29 cellular contexts compared by ENCODE assay signal in the genomic region with DNA sequence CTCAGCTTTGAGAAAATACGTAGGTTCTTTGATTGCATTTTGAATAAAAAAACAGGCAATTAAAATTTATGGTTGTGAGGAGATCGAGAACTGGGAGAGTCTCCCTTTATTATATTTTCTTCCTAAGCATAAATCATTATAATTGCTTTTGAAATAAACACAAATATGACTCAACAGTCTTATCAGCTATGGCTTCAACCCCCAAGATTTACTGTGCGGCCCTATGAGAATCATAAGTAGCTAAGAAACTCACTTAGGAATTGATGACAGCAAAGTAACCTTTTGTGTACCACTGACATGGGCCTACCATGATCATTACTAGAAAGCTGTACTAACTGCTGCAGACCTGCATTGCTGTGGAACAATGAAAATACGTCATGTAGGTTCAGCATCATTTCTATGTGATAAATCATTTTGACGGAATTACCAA. TPM values are rescaled to one million over a fixed set of nuclear protein-coding genes. Genes with fewer than 3 reads are reported as not detected.
"Had no signal": no experiment of that assay in that cellular context is flagged by ENCODE, and none has a peak within 500 bp of the region (broad histone marks: within the 10 kb centered on the region; RNA-seq: fewer than 3 reads in every experiment).

No MANE protein-coding gene starts in this region.

- H3K36me3 ChIP-seq: ascending aorta, Peyer's patch, SJCRH30 had no signal

- H3K9me3 Mint-ChIP-seq: WTC11 had no signal

- FAIRE-seq: bronchial epithelial cell had no signal

- H3K27me3 ChIP-seq: ascending aorta, body of pancreas, Peyer's patch, SJCRH30 had no signal

- H3K4me3 ChIP-seq: ascending aorta, body of pancreas, Peyer's patch, SJCRH30 had no signal

- H3K27ac Mint-ChIP-seq: activated CD8-positive, alpha-beta T cell treated with anti-CD3 and anti-CD28 coated beads, Interleukin-2, amount 10 ng/mL, durations not matched to agents 7 days and 5 days; activated naive CD8-positive, alpha-beta T cell treated with anti-CD3 and anti-CD28 coated beads, Interleukin-2, amount 10 ng/mL, durations not matched to agents 7 days and 5 days; T-helper 17 cell; WTC11 had no signal

- DNase-seq: activated CD4-positive, alpha-beta T cell treated with anti-CD3 and anti-CD28 coated beads for 48 hours; activated CD4-positive, alpha-beta T cell treated with anti-CD3 and anti-CD28 coated beads, Interleukin-2, amount 50 U/mL, for 4 hours; activated CD4-positive, CD25-positive, alpha-beta regulatory T cell treated with anti-CD3 and anti-CD28 coated beads, Interleukin-2, amount 50 U/mL, for 72 hours; activated CD8-positive, alpha-beta memory T cell treated with anti-CD3 and anti-CD28 coated beads, Interleukin-2, amount 50 U/mL, for 48 hours; activated CD8-positive, alpha-beta T cell treated with anti-CD3 and anti-CD28 coated beads, Interleukin-2, amount 10 ng/mL, durations not matched to agents 7 days and 5 days; activated naive CD4-positive, alpha-beta T cell treated with anti-CD3 and anti-CD28 coated beads, Interleukin-2, amount 50 U/mL, for 16 hours; activated naive CD8-positive, alpha-beta T cell treated with anti-CD3 and anti-CD28 coated beads, Interleukin-2, amount 10 ng/mL, durations not matched to agents 7 days and 5 days; activated T-cell treated with anti-CD3 and anti-CD28 coated beads, Interleukin-2, amount 50 U/mL, for 1 hour; amniotic stem cell; body of pancreas; central memory CD4-positive, alpha-beta T cell; NCI-H1105 treated with DMSO at 0.1 percent for 48 hours; NCI-H1436 treated with DMSO at 0.1 percent for 48 hours; NCI-H187; NCI-H2081; NCI-H446; NCI-H524; NCI-H748 treated with DMSO at 0.1 percent for 48 hours; NK-92 treated with Interleukin-12 subunit alpha and Interleukin-12 subunit beta, amount 100 ng/mL, for 24 hours; OCI-M1; Peyer's patch; Right ventricle myocardium superior; SJCRH30; T-helper 17 cell; T-helper 9 cell had no signal

- H3K4me1 Mint-ChIP-seq: activated naive CD8-positive, alpha-beta T cell treated with anti-CD3 and anti-CD28 coated beads, Interleukin-2, amount 10 ng/mL, durations not matched to agents 7 days and 5 days; WTC11 had no signal

- H3K9me3 ChIP-seq: ascending aorta, body of pancreas, Peyer's patch, SJCRH30 had no signal

- H3K27ac ChIP-seq: ascending aorta, body of pancreas, Peyer's patch, RWPE1, SJCRH30 had no signal

- ATAC-seq: activated CD8-positive, alpha-beta T cell treated with anti-CD3 and anti-CD28 coated beads, Interleukin-2, amount 10 ng/mL, durations not matched to agents 7 days and 5 days; body of pancreas; T-helper 17 cell; WTC11 had no signal

- H3K4me1 ChIP-seq: ascending aorta, Peyer's patch, SJCRH30 had no signal

- H3K4me3 Mint-ChIP-seq: activated CD8-positive, alpha-beta T cell treated with anti-CD3 and anti-CD28 coated beads, Interleukin-2, amount 10 ng/mL, durations not matched to agents 7 days and 5 days; activated naive CD8-positive, alpha-beta T cell treated with anti-CD3 and anti-CD28 coated beads, Interleukin-2, amount 10 ng/mL, durations not matched to agents 7 days and 5 days; T-helper 17 cell; WTC11 had no signal

RNA-seq across cellular contexts. Expression of gene GPRIN3, which starts 51.4 kb away (rescaled TPM):
- total RNA-seq: bronchial epithelial cell had no signal
